1 cellular context compared by ENCODE assay signal in genomic region chr16:19110537-19111391, GRCh38.
TF ChIP-seq lines count a peak whose summit lies in the region.

No MANE protein-coding gene starts in this region.

TF ChIP-seq in HepG2, 621 proteins besides CTCF, POLR2A, EP300 and RAD21 (continued from another document and continues in another):
- TF ChIP-seq, protein P1, sequence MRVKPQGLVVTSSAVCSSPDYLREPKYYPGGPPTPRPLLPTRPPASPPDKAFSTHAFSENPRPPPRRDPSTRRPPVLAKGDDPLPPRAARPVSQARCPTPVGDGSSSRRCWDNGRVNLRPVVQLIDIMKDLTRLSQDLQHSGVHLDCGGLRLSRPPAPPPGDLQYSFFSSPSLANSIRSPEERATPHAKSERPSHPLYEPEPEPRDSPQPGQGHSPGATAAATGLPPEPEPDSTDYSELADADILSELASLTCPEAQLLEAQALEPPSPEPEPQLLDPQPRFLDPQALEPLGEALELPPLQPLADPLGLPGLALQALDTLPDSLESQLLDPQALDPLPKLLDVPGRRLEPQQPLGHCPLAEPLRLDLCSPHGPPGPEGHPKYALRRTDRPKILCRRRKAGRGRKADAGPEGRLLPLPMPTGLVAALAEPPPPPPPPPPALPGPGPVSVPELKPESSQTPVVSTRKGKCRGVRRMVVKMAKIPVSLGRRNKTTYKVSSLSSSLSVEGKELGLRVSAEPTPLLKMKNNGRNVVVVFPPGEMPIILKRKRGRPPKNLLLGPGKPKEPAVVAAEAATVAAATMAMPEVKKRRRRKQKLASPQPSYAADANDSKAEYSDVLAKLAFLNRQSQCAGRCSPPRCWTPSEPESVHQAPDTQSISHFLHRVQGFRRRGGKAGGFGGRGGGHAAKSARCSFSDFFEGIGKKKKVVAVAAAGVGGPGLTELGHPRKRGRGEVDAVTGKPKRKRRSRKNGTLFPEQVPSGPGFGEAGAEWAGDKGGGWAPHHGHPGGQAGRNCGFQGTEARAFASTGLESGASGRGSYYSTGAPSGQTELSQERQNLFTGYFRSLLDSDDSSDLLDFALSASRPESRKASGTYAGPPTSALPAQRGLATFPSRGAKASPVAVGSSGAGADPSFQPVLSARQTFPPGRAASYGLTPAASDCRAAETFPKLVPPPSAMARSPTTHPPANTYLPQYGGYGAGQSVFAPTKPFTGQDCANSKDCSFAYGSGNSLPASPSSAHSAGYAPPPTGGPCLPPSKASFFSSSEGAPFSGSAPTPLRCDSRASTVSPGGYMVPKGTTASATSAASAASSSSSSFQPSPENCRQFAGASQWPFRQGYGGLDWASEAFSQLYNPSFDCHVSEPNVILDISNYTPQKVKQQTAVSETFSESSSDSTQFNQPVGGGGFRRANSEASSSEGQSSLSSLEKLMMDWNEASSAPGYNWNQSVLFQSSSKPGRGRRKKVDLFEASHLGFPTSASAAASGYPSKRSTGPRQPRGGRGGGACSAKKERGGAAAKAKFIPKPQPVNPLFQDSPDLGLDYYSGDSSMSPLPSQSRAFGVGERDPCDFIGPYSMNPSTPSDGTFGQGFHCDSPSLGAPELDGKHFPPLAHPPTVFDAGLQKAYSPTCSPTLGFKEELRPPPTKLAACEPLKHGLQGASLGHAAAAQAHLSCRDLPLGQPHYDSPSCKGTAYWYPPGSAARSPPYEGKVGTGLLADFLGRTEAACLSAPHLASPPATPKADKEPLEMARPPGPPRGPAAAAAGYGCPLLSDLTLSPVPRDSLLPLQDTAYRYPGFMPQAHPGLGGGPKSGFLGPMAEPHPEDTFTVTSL (CRISPR knock-in tag; IDR thresholded peaks at IDR 0.05; ENCODE audit: borderline replicate concordance) = no peak
- TF ChIP-seq, protein P2, sequence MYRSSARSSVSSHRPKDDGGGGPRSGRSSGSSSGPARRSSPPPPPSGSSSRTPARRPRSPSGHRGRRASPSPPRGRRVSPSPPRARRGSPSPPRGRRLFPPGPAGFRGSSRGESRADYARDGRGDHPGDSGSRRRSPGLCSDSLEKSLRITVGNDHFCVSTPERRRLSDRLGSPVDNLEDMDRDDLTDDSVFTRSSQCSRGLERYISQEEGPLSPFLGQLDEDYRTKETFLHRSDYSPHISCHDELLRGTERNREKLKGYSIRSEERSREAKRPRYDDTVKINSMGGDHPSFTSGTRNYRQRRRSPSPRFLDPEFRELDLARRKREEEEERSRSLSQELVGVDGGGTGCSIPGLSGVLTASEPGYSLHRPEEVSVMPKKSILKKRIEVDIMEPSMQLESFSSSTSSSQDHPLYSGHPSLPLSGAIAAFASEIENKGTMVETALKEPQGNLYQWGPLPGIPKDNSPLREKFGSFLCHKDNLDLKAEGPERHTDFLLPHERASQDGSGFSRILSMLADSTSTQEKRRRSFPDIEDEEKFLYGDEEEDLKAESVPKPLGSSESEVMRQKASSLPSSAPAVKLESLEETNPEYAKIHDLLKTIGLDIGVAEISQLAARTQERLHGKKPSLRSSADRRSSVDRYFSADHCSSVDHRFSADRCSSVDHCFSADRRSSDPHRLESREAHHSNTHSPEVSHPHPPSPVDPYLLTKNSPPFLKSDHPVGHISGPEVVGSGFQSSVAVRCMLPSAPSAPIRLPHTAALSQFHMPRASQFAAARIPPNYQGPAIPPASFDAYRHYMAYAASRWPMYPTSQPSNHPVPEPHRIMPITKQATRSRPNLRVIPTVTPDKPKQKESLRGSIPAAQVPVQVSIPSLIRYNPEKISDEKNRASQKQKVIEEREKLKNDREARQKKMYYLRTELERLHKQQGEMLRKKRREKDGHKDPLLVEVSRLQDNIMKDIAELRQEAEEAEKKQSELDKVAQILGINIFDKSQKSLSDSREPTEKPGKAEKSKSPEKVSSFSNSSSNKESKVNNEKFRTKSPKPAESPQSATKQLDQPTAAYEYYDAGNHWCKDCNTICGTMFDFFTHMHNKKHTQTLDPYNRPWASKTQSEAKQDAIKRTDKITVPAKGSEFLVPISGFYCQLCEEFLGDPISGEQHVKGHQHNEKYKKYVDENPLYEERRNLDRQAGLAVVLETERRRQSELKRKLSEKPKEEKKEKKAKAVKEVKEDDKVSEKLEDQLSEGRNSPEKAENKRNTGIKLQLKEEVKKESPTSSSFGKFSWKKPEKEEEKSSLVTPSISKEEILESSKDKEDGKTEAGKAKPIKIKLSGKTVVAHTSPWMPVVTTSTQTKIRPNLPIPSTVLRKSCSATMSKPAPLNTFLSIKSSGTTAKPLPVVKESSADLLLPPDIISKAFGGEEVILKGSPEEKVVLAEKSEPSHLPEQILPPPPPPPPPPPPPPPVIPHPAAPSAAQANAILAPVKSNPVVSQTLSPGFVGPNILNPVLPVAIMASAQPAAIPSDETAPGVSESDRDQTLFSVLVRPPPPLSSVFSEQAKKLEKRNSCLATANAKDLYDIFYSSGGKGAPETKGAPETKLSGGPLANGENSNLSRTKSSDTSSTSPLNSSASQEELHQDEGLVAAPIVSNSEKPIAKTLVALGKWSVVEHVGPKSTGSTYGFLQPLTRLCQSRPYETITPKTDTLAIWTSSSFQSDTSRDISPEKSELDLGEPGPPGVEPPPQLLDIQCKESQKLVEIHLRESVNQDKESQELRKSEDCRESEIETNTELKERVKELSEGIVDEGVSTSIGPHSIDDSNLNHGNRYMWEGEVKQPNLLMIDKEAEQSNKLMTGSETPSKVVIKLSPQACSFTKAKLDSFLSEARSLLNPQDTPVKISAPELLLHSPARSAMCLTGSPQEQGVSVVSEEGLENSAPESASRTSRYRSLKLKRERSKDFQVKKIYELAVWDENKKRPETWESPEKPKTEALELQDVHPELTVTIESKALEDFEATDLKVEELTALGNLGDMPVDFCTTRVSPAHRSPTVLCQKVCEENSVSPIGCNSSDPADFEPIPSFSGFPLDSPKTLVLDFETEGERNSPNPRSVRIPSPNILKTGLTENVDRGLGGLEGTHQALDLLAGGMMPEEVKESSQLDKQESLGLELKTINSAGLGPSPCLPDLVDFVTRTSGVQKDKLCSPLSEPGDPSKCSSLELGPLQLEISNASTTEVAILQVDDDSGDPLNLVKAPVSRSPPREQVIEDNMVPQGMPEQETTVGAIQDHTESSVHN (CRISPR knock-in tag; IDR thresholded peaks at IDR 0.05) = no peak
- no peak for TF ChIP-seq ZNF749 (CRISPR knock-in tag; IDR thresholded peaks at IDR 0.05; ENCODE audit: borderline replicate concordance)
- TF ChIP-seq ZBTB4 (CRISPR knock-in tag; IDR thresholded peaks at IDR 0.05; ENCODE audit: borderline replicate concordance) = no peak
- no peak for TF ChIP-seq ZNF235 (CRISPR knock-in tag; IDR thresholded peaks at IDR 0.05; ENCODE audit: borderline replicate concordance)
- TF ChIP-seq KDM6A (CRISPR knock-in tag; IDR thresholded peaks at IDR 0.05; ENCODE audit: low read depth) = no peak
- TF ChIP-seq ARNTL (CRISPR knock-in tag; IDR thresholded peaks at IDR 0.05) = no peak
- TF ChIP-seq, protein P3, sequence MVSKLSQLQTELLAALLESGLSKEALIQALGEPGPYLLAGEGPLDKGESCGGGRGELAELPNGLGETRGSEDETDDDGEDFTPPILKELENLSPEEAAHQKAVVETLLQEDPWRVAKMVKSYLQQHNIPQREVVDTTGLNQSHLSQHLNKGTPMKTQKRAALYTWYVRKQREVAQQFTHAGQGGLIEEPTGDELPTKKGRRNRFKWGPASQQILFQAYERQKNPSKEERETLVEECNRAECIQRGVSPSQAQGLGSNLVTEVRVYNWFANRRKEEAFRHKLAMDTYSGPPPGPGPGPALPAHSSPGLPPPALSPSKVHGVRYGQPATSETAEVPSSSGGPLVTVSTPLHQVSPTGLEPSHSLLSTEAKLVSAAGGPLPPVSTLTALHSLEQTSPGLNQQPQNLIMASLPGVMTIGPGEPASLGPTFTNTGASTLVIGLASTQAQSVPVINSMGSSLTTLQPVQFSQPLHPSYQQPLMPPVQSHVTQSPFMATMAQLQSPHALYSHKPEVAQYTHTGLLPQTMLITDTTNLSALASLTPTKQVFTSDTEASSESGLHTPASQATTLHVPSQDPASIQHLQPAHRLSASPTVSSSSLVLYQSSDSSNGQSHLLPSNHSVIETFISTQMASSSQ (IDR thresholded peaks at IDR 0.05; ENCODE audit: low read depth) = no peak
- TF ChIP-seq, protein P3 (CRISPR knock-in tag; IDR thresholded peaks at IDR 0.05; ENCODE audit: borderline replicate concordance) = no peak
- TF ChIP-seq CBX2 (IDR thresholded peaks at IDR 0.05; ENCODE audit: low read depth, low read length) = no peak
- no peak for TF ChIP-seq CBX2 (CRISPR knock-in tag; IDR thresholded peaks at IDR 0.05; ENCODE audit: low read depth)
- TF ChIP-seq ZNF362 (CRISPR knock-in tag; IDR thresholded peaks at IDR 0.05; ENCODE audit: borderline replicate concordance) = peak; percentile 98
- TF ChIP-seq GZF1 (CRISPR knock-in tag; IDR thresholded peaks at IDR 0.05) = no peak
- TF ChIP-seq ZNF17 (CRISPR knock-in tag; IDR thresholded peaks at IDR 0.05) = no peak
- TF ChIP-seq PHF21A (CRISPR knock-in tag; IDR thresholded peaks at IDR 0.05) = peak; percentile 38; the same call in 1 of the 2 replicates
- TF ChIP-seq NPAS2 (CRISPR knock-in tag; IDR thresholded peaks at IDR 0.05; ENCODE audit: borderline replicate concordance) = no peak; the same call in 1 of the 2 replicates
- no peak for TF ChIP-seq ZKSCAN5 (CRISPR knock-in tag; IDR thresholded peaks at IDR 0.05)
- 0 out of 2 replicates have a peak, but pooled peaks have one; percentile 47 for TF ChIP-seq ZNF230 (CRISPR knock-in tag; IDR thresholded peaks at IDR 0.05)
- no peak for TF ChIP-seq EHMT2 (IDR thresholded peaks at IDR 0.05; ENCODE audit: borderline replicate concordance, low read depth, low read length)
- no peak for TF ChIP-seq ZBTB3 (CRISPR knock-in tag; IDR thresholded peaks at IDR 0.05; ENCODE audit: borderline replicate concordance, low read depth)
- peak; percentile 49; the same call in 1 of the 2 replicates for TF ChIP-seq FOSL2 (CRISPR knock-in tag; IDR thresholded peaks at IDR 0.05)
- peak; percentile 6; the same call in 1 of the 2 replicates for TF ChIP-seq MED1 (CRISPR knock-in tag; IDR thresholded peaks at IDR 0.05)
- TF ChIP-seq ATAD3A (CRISPR knock-in tag; IDR thresholded peaks at IDR 0.05) = no peak
- TF ChIP-seq, protein P4, sequence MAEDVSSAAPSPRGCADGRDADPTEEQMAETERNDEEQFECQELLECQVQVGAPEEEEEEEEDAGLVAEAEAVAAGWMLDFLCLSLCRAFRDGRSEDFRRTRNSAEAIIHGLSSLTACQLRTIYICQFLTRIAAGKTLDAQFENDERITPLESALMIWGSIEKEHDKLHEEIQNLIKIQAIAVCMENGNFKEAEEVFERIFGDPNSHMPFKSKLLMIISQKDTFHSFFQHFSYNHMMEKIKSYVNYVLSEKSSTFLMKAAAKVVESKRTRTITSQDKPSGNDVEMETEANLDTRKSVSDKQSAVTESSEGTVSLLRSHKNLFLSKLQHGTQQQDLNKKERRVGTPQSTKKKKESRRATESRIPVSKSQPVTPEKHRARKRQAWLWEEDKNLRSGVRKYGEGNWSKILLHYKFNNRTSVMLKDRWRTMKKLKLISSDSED (CRISPR knock-in tag; IDR thresholded peaks at IDR 0.05) = no peak
- no peak for TF ChIP-seq U2AF1 (optimal IDR thresholded peaks at IDR 0.05; ENCODE audit: low read depth, low read length)
- TF ChIP-seq BRF2 (CRISPR knock-in tag; IDR thresholded peaks at IDR 0.05) = no peak
- no peak for TF ChIP-seq ZNF460 (CRISPR knock-in tag; IDR thresholded peaks at IDR 0.05; ENCODE audit: borderline replicate concordance)
